Comparison of ENCODE assay signal across 8 cellular contexts in the genomic region with DNA sequence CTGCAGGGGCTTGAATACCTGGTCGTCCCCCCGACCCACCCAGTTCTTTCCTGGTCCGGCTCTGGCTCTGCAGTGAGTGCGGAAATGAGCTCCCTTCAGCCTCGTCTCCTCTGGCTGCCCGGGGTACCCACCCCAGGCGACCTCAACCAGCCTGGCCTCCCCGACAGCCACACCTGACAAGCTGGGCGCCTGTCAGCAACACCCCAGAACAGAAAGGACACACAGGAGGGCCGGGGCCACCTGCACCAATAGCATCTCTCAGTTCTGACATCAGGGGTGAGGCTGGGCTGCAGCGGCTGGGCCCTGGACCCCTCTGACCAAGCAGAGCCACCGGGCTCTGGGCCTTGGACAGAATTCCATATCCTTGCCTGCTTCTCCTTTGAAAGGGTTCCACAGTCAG. TPM values are rescaled to one million over a fixed set of nuclear protein-coding genes. Genes with fewer than 3 reads are reported as not detected.
"Had no signal": no experiment of that assay in that cellular context is flagged by ENCODE, and none has a peak within 500 bp of the region (broad histone marks: within the 10 kb centered on the region; RNA-seq: fewer than 3 reads in every experiment).

No MANE protein-coding gene starts in this region.

- DNase-seq: Karpas-422, KBM-7 had no signal

- H3K9me3 ChIP-seq: HAP-1 had no signal

- H2AFZ ChIP-seq: GM23338 had no signal

- H3K4me3 ChIP-seq: GM23338, HAP-1 had no signal

- ATAC-seq: GM23338, HCT116 had no signal

- H3K4me1 ChIP-seq: HAP-1 had no signal

- H3K4me2 ChIP-seq: GM23338, KMS-11 had no signal

- H3K27ac ChIP-seq: KMS-11 had no signal

- H3K9ac ChIP-seq: KMS-11 had no signal

RNA-seq across cellular contexts. Expression of gene TM6SF2, which starts 27.5 kb away (rescaled TPM):
- total RNA-seq: HT-29 had no signal
- polyA plus RNA-seq: IgD-negative memory B cell had no signal
